Comparison of ENCODE assay signal across 23 cellular contexts in genomic region chr15:25106209-25106608, GRCh38.
"Had no signal": no experiment of that assay in that cellular context is flagged by ENCODE, and none has a peak within 500 bp of the region (broad histone marks: within the 10 kb centered on the region; RNA-seq: fewer than 3 reads in every experiment).

No MANE protein-coding gene starts in this region.

- H3K4me3 Mint-ChIP-seq: IgD-negative memory B cell had no signal

- H3K4me3 ChIP-seq: K562, SJSA1, SK-N-MC had no signal

- H3K36me3 ChIP-seq: SJSA1 had no signal

- FAIRE-seq: K562, RCC 7860 had no signal

- H3K4me2 ChIP-seq: KMS-11 had no signal

- ATAC-seq: K562 had no signal

- H3K27me3 ChIP-seq: SJSA1 had no signal

- H3K27ac ChIP-seq: KMS-11, SJSA1, SK-N-MC had no signal

- H3K4me1 ChIP-seq: SJSA1 had no signal

- H3K9ac ChIP-seq: KMS-11 had no signal

- H3K4me1 Mint-ChIP-seq: IgD-negative memory B cell had no signal

- H3K9me3 ChIP-seq: SJSA1 had no signal

- DNase-seq: Kasumi-1, MM.1S, NCI-H1092 treated with DMSO at 0.1 percent for 48 hours, NCI-H1436, NCI-H187, NCI-H2029, NCI-H2081 treated with DMSO at 0.1 percent for 48 hours, NCI-H2171, NCI-H226, NCI-H446, NCI-H510A, NCI-H524 treated with DMSO at 0.1 percent for 48 hours, NCI-H69, NCI-H774, Right ventricle myocardium superior, RPMI8226, SIG-M5 had no signal

- H3K27ac Mint-ChIP-seq: IgD-negative memory B cell had no signal
